Comparison of ENCODE assay signal across 8 cellular contexts in the genomic region with DNA sequence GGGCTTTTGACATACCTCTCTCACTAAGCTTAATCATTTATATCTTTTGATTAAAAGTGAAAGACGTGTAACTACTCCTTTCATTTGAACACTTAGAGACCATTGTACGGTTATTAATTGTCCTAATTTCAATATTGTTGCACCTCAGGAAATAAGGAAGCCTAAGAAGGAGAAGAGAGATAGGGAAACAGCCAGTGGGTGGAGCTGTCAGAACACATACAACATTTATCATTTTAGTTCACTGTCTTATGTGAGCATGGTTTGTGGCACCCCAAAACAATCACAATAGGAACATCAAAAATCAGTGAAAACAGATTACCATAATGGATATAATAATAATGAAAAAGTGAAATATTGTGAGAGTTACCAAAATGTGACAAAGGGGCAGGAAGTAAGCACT.
DNase-seq lines count a peak whose midpoint lies in the region; ATAC-seq, FAIRE-seq and TF ChIP-seq lines count a peak whose summit lies in the region.
"Not testable (repeated sequence)": the region's sequence is repeated elsewhere in the genome, so short reads cannot be mapped to it uniquely, and the experiment has no call there.

No MANE protein-coding gene starts in this region.

- H3K4me3 ChIP-seq in heart right ventricle; right lobe of liver; small intestine (ENCODE audit: low read depth in 1 of 2, low read length in 2 of 2): not testable (repeated sequence)

- ATAC-seq in heart right ventricle = not testable (repeated sequence)
- peak; percentile 42 to 46 (median 44) for ATAC-seq in right lobe of liver

- H3K36me3 ChIP-seq in heart right ventricle; right lobe of liver; small intestine (ENCODE audit: control insufficient read depth in 2 of 2, insufficient read depth in 2 of 2, low read length in 2 of 2): not testable (repeated sequence)

- TF ChIP-seq CTCF in C4-2B (conservative IDR thresholded peaks at IDR 0.05) = peak; percentile 28
- peak; percentile 36 for TF ChIP-seq CTCF in LNCAP (IDR thresholded peaks at IDR 0.05)
- TF ChIP-seq CTCF in heart right ventricle (IDR thresholded peaks at IDR 0.05) = peak in 7 of 9 donors; percentile 18 to 59 (median 47)
- TF ChIP-seq CTCF in right lobe of liver (IDR thresholded peaks at IDR 0.05) = peak; percentile 9 to 38 (median 26)

- WGBS in heart right ventricle, 2 donors = 55 to 77% methylated on average over 2 of the region's 2 CpGs
- WGBS in right lobe of liver (ENCODE audit: insufficient coverage, low coverage, low lambda C conversion rate, missing lambda C conversion rate) = 57% methylated on average over 2 of the region's 2 CpGs
- WGBS in small intestine, 3 donors = 38 to 55% (median 44%) methylated on average over 2 of the region's 2 CpGs

- not testable (repeated sequence) for H3K4me1 ChIP-seq in heart right ventricle; right lobe of liver; small intestine (ENCODE audit: control insufficient read depth in 2 of 2, insufficient read depth in 1 of 2, low read depth in 1 of 2, low read length in 1 of 2)

- in situ Hi-C loops in SK-MEL-5 (cut with HindIII; ENCODE audit: low pct_unique_long_range_greater_than_20kb, low sequenced_read_pairs) = not testable (repeated sequence)

- intact Hi-C loops in heart right ventricle (cut with DNase I); right lobe of liver (cut with DNase I): not testable (repeated sequence)

- peak; percentile 26 for FAIRE-seq in GM19239 (lab: Jason Lieb, UNC)
- peak; percentile 59 for FAIRE-seq in small intestine (lab: Jason Lieb, UNC)

- H3K9me3 ChIP-seq in heart right ventricle; right lobe of liver; small intestine (ENCODE audit: control insufficient read depth, low read depth): not testable (repeated sequence)

- TF ChIP-seq POLR2A in right lobe of liver (IDR thresholded peaks at IDR 0.05) = not testable (repeated sequence)

- not testable (repeated sequence) for H3K27ac ChIP-seq in C4-2B; heart right ventricle; right lobe of liver; small intestine (ENCODE audit: low read depth in 1 of 2, low read length in 1 of 2)

- DNase-seq in GM19239 (ENCODE audit: insufficient read length, low spot score); heart right ventricle; right lobe of liver: not testable (repeated sequence)
- DNase-seq in SK-MEL-5 (ENCODE audit: low read depth, low spot score) = peak; percentile 40
- peak; percentile 1 for DNase-seq in dermis blood vessel endothelial cell
- peak; percentile 11 for DNase-seq in small intestine

- not testable (repeated sequence) for H3K27me3 ChIP-seq in heart right ventricle; right lobe of liver; small intestine (ENCODE audit: control insufficient read depth in 2 of 2, insufficient read depth in 2 of 2, low read length in 2 of 2)
